9 cellular contexts compared by ENCODE assay signal in genomic region chr6:113860165-113860955, GRCh38. TPM values are rescaled to one million over a fixed set of nuclear protein-coding genes. Genes with fewer than 3 reads are reported as not detected.
A peak's percentile ranks its signal among the peaks of the same experiment; 100 is the strongest.
DNase-seq lines count a peak whose midpoint lies in the region; ATAC-seq, FAIRE-seq and TF ChIP-seq lines count a peak whose summit lies in the region.
"Had no signal": no experiment of that assay in that cellular context is flagged by ENCODE, and none has a peak within 500 bp of the region (broad histone marks: within the 10 kb centered on the region; RNA-seq: fewer than 3 reads in every experiment).

No MANE protein-coding gene starts in this region.

- H3K4me1 ChIP-seq in kidney (ENCODE audit: control insufficient read depth in 1 of 2, insufficient read depth in 1 of 2, low read depth in 1 of 2, low read length in 2 of 2) (peaks cover 3 to 4% of the 10 kb centered on the region in 2 donors), stomach (peaks cover 4 to 41% (median 25%) of the 10 kb centered on the region in 4 donors)

- in situ Hi-C loops in astrocyte of the spinal cord (cut with HindIII; ENCODE audit: low sequenced_read_pairs), result no loop called here

- peak overlapping the region; percentile 98 for H3K4me3 ChIP-seq in astrocyte of the spinal cord (ENCODE audit: low read depth, low read length)
- H3K4me3 ChIP-seq in kidney (ENCODE audit: low read length in 2 of 2), result peak overlapping the region; percentile 34 to 39
- H3K4me3 ChIP-seq in stomach, result peak overlapping the region; percentile 57 to 86 (median 72)

- FAIRE-seq in kidney (lab: Jason Lieb, UNC) (no peak), urothelium cell line (lab: Jason Lieb, UNC) (no peak)
- FAIRE-seq: GM18507 had no signal

- no peak for DNase-seq in activated naive CD4-positive, alpha-beta T cell treated with anti-CD3 and anti-CD28 coated beads for 36 hours
- DNase-seq in activated naive CD4-positive, alpha-beta T cell (lab: John Stamatoyannopoulos, UW), result no peak
- DNase-seq in astrocyte of the spinal cord (ENCODE audit: low read depth, low spot score), result no peak
- no peak for DNase-seq in kidney
- peak; percentile 29 for DNase-seq in stomach
- no peak for DNase-seq in urothelium cell line (ENCODE audit: low spot score)
- no peak for DNase-seq in mesenteric fat pad (ENCODE audit: low spot score)

- peaks cover 32% of the 10 kb centered on the region for H3K27me3 Mint-ChIP-seq in activated naive CD4-positive, alpha-beta T cell treated with anti-CD3 and anti-CD28 coated beads for 36 hours (ENCODE audit: low read depth)

- no peak for ATAC-seq in HG03039 (IDR thresholded peaks at IDR 0.05; ENCODE audit: unreplicated experiment)

- TF ChIP-seq POLR2A in stomach (IDR thresholded peaks at IDR 0.05), result no peak

- no peak for TF ChIP-seq EP300 in stomach (IDR thresholded peaks at IDR 0.05)

- H3K4me1 Mint-ChIP-seq in activated naive CD4-positive, alpha-beta T cell treated with anti-CD3 and anti-CD28 coated beads for 36 hours (ENCODE audit: low read depth), result peaks cover 20% of the 10 kb centered on the region

- no peaks in the 10 kb centered on the region for H3K27me3 ChIP-seq in stomach

- no peak overlapping the region for H3K9ac ChIP-seq in kidney (ENCODE audit: low read length in 2 of 2)

- CTCF ChIA-PET in activated naive CD4-positive, alpha-beta T cell treated with anti-CD3 and anti-CD28 coated beads for 36 hours (lab: Charles Lee), result no interaction called here

- intact Hi-C loops in activated naive CD4-positive, alpha-beta T cell treated with anti-CD3 and anti-CD28 coated beads for 36 hours (cut with micrococcal nuclease), result no loop called here
- intact Hi-C loops in kidney (cut with DNase I) (no loop called here), stomach (cut with DNase I; ENCODE audit: low total_unique reads) (no loop called here)

- 7 to 27% (median 16%) methylated on average over 20 to 59 of the region's 59 CpGs for WGBS in stomach, 5 donors

- H3K27ac ChIP-seq in kidney (ENCODE audit: low read depth in 2 of 2, low read length in 2 of 2) (peak overlapping the region; percentile 63 to 92), stomach (peak overlapping the region; percentile 88 to 99 (median 94))

- H3K36me3 Mint-ChIP-seq in activated naive CD4-positive, alpha-beta T cell treated with anti-CD3 and anti-CD28 coated beads for 36 hours (ENCODE audit: low read depth), result peaks cover 2% of the 10 kb centered on the region

- H3K4me3 Mint-ChIP-seq in activated naive CD4-positive, alpha-beta T cell treated with anti-CD3 and anti-CD28 coated beads for 36 hours, result peak overlapping the region; percentile 10

- H3K36me3 ChIP-seq in kidney (ENCODE audit: control insufficient read depth in 1 of 2, insufficient read depth in 2 of 2, low read length in 2 of 2) (no peaks in the 10 kb centered on the region), stomach (no peaks in the 10 kb centered on the region)

- TF ChIP-seq CTCF in astrocyte of the spinal cord (IDR thresholded peaks at IDR 0.05; ENCODE audit: low read depth, low read length), result no peak
- no peak for TF ChIP-seq CTCF in kidney (IDR thresholded peaks at IDR 0.05; ENCODE audit: borderline replicate concordance, extremely low read depth, insufficient read depth)
- TF ChIP-seq CTCF in stomach (IDR thresholded peaks at IDR 0.05), result no peak

- no peaks in the 10 kb centered on the region for H3K9me3 ChIP-seq in kidney (ENCODE audit: control insufficient read depth in 1 of 2, low read length in 2 of 2)
- H3K9me3 ChIP-seq in stomach, result no peaks in the 10 kb centered on the region

- no peak overlapping the region for H3K27ac Mint-ChIP-seq in activated naive CD4-positive, alpha-beta T cell treated with anti-CD3 and anti-CD28 coated beads for 36 hours

- H3K9me3 Mint-ChIP-seq in activated naive CD4-positive, alpha-beta T cell treated with anti-CD3 and anti-CD28 coated beads for 36 hours, result no peaks in the 10 kb centered on the region

RNA-seq across cellular contexts. Expression of gene MARCKS, which starts 3.2 kb away (rescaled TPM):
- total RNA-seq in activated naive CD4-positive, alpha-beta T cell treated with anti-CD3 and anti-CD28 coated beads for 36 hours, result under 1 TPM; 0.14 to 0.17 TPM
- 61.9 TPM for total RNA-seq in kidney
- polyA plus RNA-seq in kidney (ENCODE audit: insufficient read depth, low read depth, low replicate concordance), result 14.0 TPM
- 100 to 1,000 TPM in 1 of 5 donors, 10 to 100 TPM in 4; 19.8 to 594 (median 76.0) TPM for total RNA-seq in stomach
- 10 to 100 TPM; 19.9 to 54.2 (median 28.5) TPM for polyA plus RNA-seq in stomach
- 63.6 TPM for total RNA-seq in mesenteric fat pad

Comparison
In these comparisons a context has a peak if more than half of its experiments do, and no peak if none do; other contexts are left out.
1. H3K4me3 ChIP-seq: peak in every context shown above with its lines; median percentile 98 in astrocyte of the spinal cord; 72 in stomach; 36 in kidney.
2. RNA of gene MARCKS, which starts 3.2 kb away (total RNA-seq): 19.8 to 594 TPM in stomach, 63.6 TPM in mesenteric fat pad (single experiment) and 61.9 TPM in kidney (single experiment); 0.14 to 0.17 TPM in activated naive CD4-positive, alpha-beta T cell treated with anti-CD3 and anti-CD28 coated beads for 36 hours; every median in the first group is over 10 times any median in the second.